In genomic region chr13:51230473-51231105, GRCh38 we compare ENCODE assay signal across 9 cellular contexts. TPM values are rescaled to one million over a fixed set of nuclear protein-coding genes. Genes with fewer than 3 reads are reported as not detected.
DNase-seq lines count a peak whose midpoint lies in the region; ATAC-seq, FAIRE-seq and TF ChIP-seq lines count a peak whose summit lies in the region.
"Had no signal": no experiment of that assay in that cellular context is flagged by ENCODE, and none has a peak within 500 bp of the region (broad histone marks: within the 10 kb centered on the region; RNA-seq: fewer than 3 reads in every experiment).

No MANE protein-coding gene starts in this region.

- no peaks in the 10 kb centered on the region for H3K36me3 ChIP-seq in astrocyte (ENCODE audit: insufficient read depth, low read length)
- H3K36me3 ChIP-seq in right atrium auricular region, result no peaks in the 10 kb centered on the region
- peaks cover 0 to 6% (median 0%) of the 10 kb centered on the region in 4 donors for H3K36me3 ChIP-seq in sigmoid colon
- no peaks in the 10 kb centered on the region for H3K36me3 ChIP-seq in naive thymus-derived CD4-positive, alpha-beta T cell (ENCODE audit: control insufficient read depth in 2 of 3, insufficient read depth in 3 of 3, low read length in 3 of 3)

- TF ChIP-seq EP300 in sigmoid colon (IDR thresholded peaks at IDR 0.05), result peak in 3 of 4 donors; percentile 26 to 70 (median 31)

- H2AFZ ChIP-seq in astrocyte (ENCODE audit: low read depth, low read length), result peak overlapping the region; percentile 43

- no peaks in the 10 kb centered on the region for H4K20me1 ChIP-seq in astrocyte (ENCODE audit: insufficient read depth, low read length)

- H3K4me2 ChIP-seq in astrocyte (ENCODE audit: low read length), result peak overlapping the region; percentile 71

- peaks cover 13% of the 10 kb centered on the region for H3K27me3 Mint-ChIP-seq in astrocyte (ENCODE audit: low read depth, unreplicated experiment)
- peaks cover 38 to 62% (median 49%) of the 10 kb centered on the region in 5 donors for H3K27me3 Mint-ChIP-seq in naive thymus-derived CD4-positive, alpha-beta T cell

- TF ChIP-seq CTCF in astrocyte (IDR thresholded peaks at IDR 0.05; ENCODE audit: insufficient read depth, low read depth, low read length) (no peak), right atrium auricular region (IDR thresholded peaks at IDR 0.05) (no peak), sigmoid colon (IDR thresholded peaks at IDR 0.05) (no peak)

- WGBS in sigmoid colon, 2 donors, result 28 to 33% methylated on average over 8 of the region's 8 CpGs

- POLR2A ChIA-PET in naive thymus-derived CD4-positive, alpha-beta T cell (lab: Charles Lee), result no interaction called here

- no peaks in the 10 kb centered on the region for H3K36me3 Mint-ChIP-seq in astrocyte (ENCODE audit: low read depth, unreplicated experiment)
- no peaks in the 10 kb centered on the region for H3K36me3 Mint-ChIP-seq in naive thymus-derived CD4-positive, alpha-beta T cell

- peaks cover 3% of the 10 kb centered on the region for H3K4me1 Mint-ChIP-seq in astrocyte (ENCODE audit: low read depth, unreplicated experiment)
- H3K4me1 Mint-ChIP-seq in naive thymus-derived CD4-positive, alpha-beta T cell, result peaks cover 0 to 4% (median 0%) of the 10 kb centered on the region in 7 donors

- no peak for ATAC-seq in naive thymus-derived CD4-positive, alpha-beta T cell
- no peak for ATAC-seq in HG03457 (IDR thresholded peaks at IDR 0.05; ENCODE audit: unreplicated experiment)

- intact Hi-C loops in sigmoid colon (cut with DNase I), result no loop called here
- intact Hi-C loops in naive thymus-derived CD4-positive, alpha-beta T cell (cut with micrococcal nuclease), result no loop called here

- FAIRE-seq in astrocyte (lab: Jason Lieb, UNC), result no peak

- H3K27me3 ChIP-seq in astrocyte (ENCODE audit: insufficient read depth, low read length) (peaks cover 33% of the 10 kb centered on the region), right atrium auricular region (no peaks in the 10 kb centered on the region), sigmoid colon (no peaks in the 10 kb centered on the region)
- no peaks in the 10 kb centered on the region for H3K27me3 ChIP-seq in naive thymus-derived CD4-positive, alpha-beta T cell (ENCODE audit: control insufficient read depth in 2 of 2, insufficient read depth in 2 of 2, low read length in 2 of 2)

- CTCF ChIA-PET in naive thymus-derived CD4-positive, alpha-beta T cell (lab: Charles Lee), result no interaction called here

- no peak overlapping the region for H3K4me3 ChIP-seq in astrocyte (ENCODE audit: insufficient read depth, low read depth, low read length)
- peak overlapping the region in 1 of 2 donors; percentile 25 for H3K4me3 ChIP-seq in right atrium auricular region
- peak overlapping the region; percentile 4 to 42 (median 32) for H3K4me3 ChIP-seq in sigmoid colon
- H3K4me3 ChIP-seq in naive thymus-derived CD4-positive, alpha-beta T cell (ENCODE audit: low read length), result no peak overlapping the region

- peaks cover under 1% of the 10 kb centered on the region for H3K9me3 Mint-ChIP-seq in astrocyte (ENCODE audit: unreplicated experiment)
- H3K9me3 Mint-ChIP-seq in naive thymus-derived CD4-positive, alpha-beta T cell, result peaks cover 0 to 4% (median 0%) of the 10 kb centered on the region in 11 donors
- H3K9me3 Mint-ChIP-seq: activated T-cell treated with anti-CD3 and anti-CD28 coated beads, Interleukin-2, amount 50 U/mL, for 24 hours had no signal

- peak; percentile 15 for DNase-seq in EH (ENCODE audit: low read depth)
- DNase-seq in astrocyte (ENCODE audit: low read depth), result peak; percentile 4
- peak; percentile 78 for DNase-seq in right atrium auricular region (ENCODE audit: low spot score)
- DNase-seq in sigmoid colon, result peak; percentile 91
- no peak for DNase-seq in naive thymus-derived CD4-positive, alpha-beta T cell
- DNase-seq in COLO668 (lab: John Stamatoyannopoulos, UW; ENCODE audit: unreplicated experiment), result no peak
- no peak for DNase-seq in RPMI8226
- DNase-seq: activated T-cell treated with anti-CD3 and anti-CD28 coated beads, Interleukin-2, amount 50 U/mL, for 24 hours had no signal

- H3K4me3 Mint-ChIP-seq in astrocyte (ENCODE audit: unreplicated experiment), result no peak overlapping the region
- H3K4me3 Mint-ChIP-seq in naive thymus-derived CD4-positive, alpha-beta T cell, result peak overlapping the region in 1 of 10 donors; percentile 72
- H3K4me3 Mint-ChIP-seq: activated T-cell treated with anti-CD3 and anti-CD28 coated beads, Interleukin-2, amount 50 U/mL, for 24 hours had no signal

- H3K9me3 ChIP-seq in astrocyte (ENCODE audit: insufficient read depth, low read depth, low read length) (no peaks in the 10 kb centered on the region), right atrium auricular region (no peaks in the 10 kb centered on the region), sigmoid colon (no peaks in the 10 kb centered on the region)
- no peaks in the 10 kb centered on the region for H3K9me3 ChIP-seq in naive thymus-derived CD4-positive, alpha-beta T cell (ENCODE audit: control insufficient read depth in 2 of 3, low read length in 3 of 3)

- no peak overlapping the region for H3K9ac ChIP-seq in astrocyte (ENCODE audit: low read length)

- H3K4me1 ChIP-seq in astrocyte (ENCODE audit: insufficient read depth, low read length), result no peaks in the 10 kb centered on the region
- H3K4me1 ChIP-seq in right atrium auricular region, result peaks cover 0 to 21% of the 10 kb centered on the region in 2 donors
- peaks cover 0 to 59% (median 37%) of the 10 kb centered on the region in 4 donors for H3K4me1 ChIP-seq in sigmoid colon
- no peaks in the 10 kb centered on the region for H3K4me1 ChIP-seq in naive thymus-derived CD4-positive, alpha-beta T cell (ENCODE audit: control insufficient read depth in 2 of 2, insufficient read depth in 2 of 2, low read length in 2 of 2)

- no peak overlapping the region for H3K27ac Mint-ChIP-seq in astrocyte (ENCODE audit: unreplicated experiment)
- H3K27ac Mint-ChIP-seq in naive thymus-derived CD4-positive, alpha-beta T cell, result peak overlapping the region in 1 of 9 donors; percentile 65
- H3K27ac Mint-ChIP-seq: activated T-cell treated with anti-CD3 and anti-CD28 coated beads, Interleukin-2, amount 50 U/mL, for 24 hours had no signal

- TF ChIP-seq POLR2A in sigmoid colon (IDR thresholded peaks at IDR 0.05), result no peak

- H3K27ac ChIP-seq in astrocyte (ENCODE audit: low read depth, low read length), result no peak overlapping the region
- H3K27ac ChIP-seq in right atrium auricular region, result peak overlapping the region; percentile 49 to 63
- H3K27ac ChIP-seq in sigmoid colon, result peak overlapping the region; percentile 74 to 88 (median 82)
- H3K27ac ChIP-seq in naive thymus-derived CD4-positive, alpha-beta T cell (ENCODE audit: low read depth, low read length), result no peak overlapping the region

- H3K79me2 ChIP-seq in astrocyte (ENCODE audit: insufficient read depth, low read length), result no peaks in the 10 kb centered on the region

RNA-seq across cellular contexts. Expression of gene FAM124A, which starts 8.4 kb away (rescaled TPM):
- total RNA-seq in astrocyte, result 0.96 and 1.1 TPM in 2 replicates
- 1 to 10 TPM; 8.0 to 8.6 TPM for total RNA-seq in right atrium auricular region
- 10 to 100 TPM; 11.7 to 18.3 (median 16.3) TPM for total RNA-seq in sigmoid colon
- 1 to 10 TPM in 1 of 3 donors, under 1 TPM in 2; 0.23 to 2.4 (median 0.60) TPM for polyA plus RNA-seq in sigmoid colon
- total RNA-seq in naive thymus-derived CD4-positive, alpha-beta T cell, result under 1 TPM in 2 of 5 experiments, not detected in 3; 0.12 to 0.85 TPM
- not detected for polyA plus RNA-seq in naive thymus-derived CD4-positive, alpha-beta T cell

Comparison
In these comparisons a context has a peak if more than half of its experiments do, and no peak if none do; other contexts are left out.
1. DNase-seq: peak in EH (single experiment), astrocyte (single experiment), right atrium auricular region (single experiment) and sigmoid colon (single experiment); none in naive thymus-derived CD4-positive, alpha-beta T cell (0 of 9), COLO668 (single experiment) and RPMI8226 (single experiment).
2. H3K27ac ChIP-seq: peak in right atrium auricular region (2 of 2) and sigmoid colon (4 of 4); none in astrocyte (single experiment) and naive thymus-derived CD4-positive, alpha-beta T cell (single experiment).
3. H3K4me3 ChIP-seq: peak in sigmoid colon (4 of 4); none in astrocyte (single experiment) and naive thymus-derived CD4-positive, alpha-beta T cell (single experiment).